ENCODE assay signal across 8 cellular contexts in genomic region chr5:148740966-148741742, GRCh38.
DNase-seq lines count a peak whose midpoint lies in the region; ATAC-seq, FAIRE-seq and TF ChIP-seq lines count a peak whose summit lies in the region.

No MANE protein-coding gene starts in this region.

- H2AFZ ChIP-seq in ACC112 (ENCODE audit: low read length, unreplicated experiment), result peak overlapping the region; percentile 81

- DNase-seq in GM13976 (ENCODE audit: low spot score) (peak; percentile 34), HTR-8/SVneo (ENCODE audit: insufficient read length, low spot score) (peak; percentile 36), SHP77 (lab: John Stamatoyannopoulos, UW) (peak; percentile 1 to 8), fibroblast of gingiva (ENCODE audit: low read depth) (peak; percentile 64), neural crest cell (ENCODE audit: low read depth, low spot score) (no peak)

- H3K4me1 ChIP-seq in ACC112 (ENCODE audit: control insufficient read depth, insufficient read depth, low read length, unreplicated experiment), result peaks cover 6% of the 10 kb centered on the region

- H3K4me1 Mint-ChIP-seq in neural crest cell, result no peaks in the 10 kb centered on the region

- no peak for FAIRE-seq in HTR-8/SVneo (lab: Jason Lieb, UNC)

- in situ Hi-C loops in GM13976 (cut with MboI; ENCODE audit: low sequenced_read_pairs, unreplicated experiment), result loop anchor here (25.0 kb wide), 3 partner anchors 221 to 521 kb away; partner anchors contain the start of gene AFAP1L1

- no peaks in the 10 kb centered on the region for H3K27me3 ChIP-seq in ACC112 (ENCODE audit: insufficient read depth, low read length)

- no peak for ATAC-seq in GM21515 (IDR thresholded peaks at IDR 0.05; ENCODE audit: unreplicated experiment)
- no peak for ATAC-seq in HG03460 (IDR thresholded peaks at IDR 0.05; ENCODE audit: unreplicated experiment)

- H3K36me3 ChIP-seq in ACC112 (ENCODE audit: insufficient read depth, low read length), result no peaks in the 10 kb centered on the region

- H3K4me3 Mint-ChIP-seq in neural crest cell, result no peak overlapping the region

- no peaks in the 10 kb centered on the region for H3K27me3 Mint-ChIP-seq in neural crest cell (ENCODE audit: low read depth)

- H3K79me2 ChIP-seq in ACC112 (ENCODE audit: control insufficient read depth, insufficient read depth, low read length, unreplicated experiment), result no peaks in the 10 kb centered on the region

- H3K27ac Mint-ChIP-seq in neural crest cell (ENCODE audit: unreplicated experiment), result no peak overlapping the region

- peak overlapping the region; percentile 15; the same call in 1 of the 2 replicates for H3K4me3 ChIP-seq in ACC112 (ENCODE audit: low read depth, low read length)

- no peaks in the 10 kb centered on the region for H3K9me3 Mint-ChIP-seq in neural crest cell

- TF ChIP-seq CTCF in GM13976 (IDR thresholded peaks at IDR 0.05; ENCODE audit: borderline replicate concordance, control extremely low read depth, extremely low read depth, insufficient read depth, missing control alignments) (peak; percentile 38), neural crest cell (conservative IDR thresholded peaks at IDR 0.05) (peak; percentile 88)

- H3K36me3 Mint-ChIP-seq in neural crest cell (ENCODE audit: low read depth), result no peaks in the 10 kb centered on the region

- H3K27ac ChIP-seq in ACC112 (ENCODE audit: low read depth, low read length), result no peak overlapping the region
